ENCODE assay signal across 3 cellular contexts in the genomic region with DNA sequence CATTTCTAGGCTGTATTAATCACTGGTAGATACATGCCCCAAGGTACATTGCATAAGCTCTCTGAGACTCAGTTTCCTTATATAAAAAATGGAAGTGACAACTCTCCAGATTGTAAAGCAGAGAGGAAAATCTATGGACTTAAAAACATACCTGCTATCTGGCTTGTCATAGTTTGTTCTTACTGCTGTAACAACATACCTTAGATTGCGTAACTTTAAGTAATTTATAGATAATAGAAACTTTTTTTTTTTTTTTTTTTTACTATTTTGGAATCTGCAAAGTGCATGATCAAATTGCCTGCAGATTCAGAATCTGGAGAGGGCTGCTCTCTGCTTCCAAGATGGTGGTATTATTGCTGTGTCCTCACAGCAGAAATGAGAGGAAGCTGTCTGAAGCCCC.
A peak's percentile ranks its signal among the peaks of the same experiment; 100 is the strongest.
TF ChIP-seq lines count a peak whose summit lies in the region.

No MANE protein-coding gene starts in this region.

TF ChIP-seq in IMR-90, 13 proteins besides CTCF, POLR2A, EP300 and RAD21:
- TF ChIP-seq CEBPB (IDR thresholded peaks at IDR 0.05; ENCODE audit: low read depth, low read length) (peak; percentile 75), RCOR1 (IDR thresholded peaks at IDR 0.05; ENCODE audit: insufficient replicate concordance, low read length) (no peak), NFE2L2 (IDR thresholded peaks at IDR 0.05; ENCODE audit: low read depth, low read length) (no peak), MAFK (IDR thresholded peaks at IDR 0.05; ENCODE audit: low read depth, low read length) (no peak), CHD1 (IDR thresholded peaks at IDR 0.05; ENCODE audit: low read depth, low read length) (no peak), SMC3 (IDR thresholded peaks at IDR 0.05; ENCODE audit: low read depth, low read length) (no peak)
- TF ChIP-seq, protein P1, sequence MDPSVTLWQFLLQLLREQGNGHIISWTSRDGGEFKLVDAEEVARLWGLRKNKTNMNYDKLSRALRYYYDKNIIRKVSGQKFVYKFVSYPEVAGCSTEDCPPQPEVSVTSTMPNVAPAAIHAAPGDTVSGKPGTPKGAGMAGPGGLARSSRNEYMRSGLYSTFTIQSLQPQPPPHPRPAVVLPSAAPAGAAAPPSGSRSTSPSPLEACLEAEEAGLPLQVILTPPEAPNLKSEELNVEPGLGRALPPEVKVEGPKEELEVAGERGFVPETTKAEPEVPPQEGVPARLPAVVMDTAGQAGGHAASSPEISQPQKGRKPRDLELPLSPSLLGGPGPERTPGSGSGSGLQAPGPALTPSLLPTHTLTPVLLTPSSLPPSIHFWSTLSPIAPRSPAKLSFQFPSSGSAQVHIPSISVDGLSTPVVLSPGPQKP (IDR thresholded peaks at IDR 0.05; ENCODE audit: borderline replicate concordance, low read depth, low read length), result no peak
- TF ChIP-seq, protein P2, sequence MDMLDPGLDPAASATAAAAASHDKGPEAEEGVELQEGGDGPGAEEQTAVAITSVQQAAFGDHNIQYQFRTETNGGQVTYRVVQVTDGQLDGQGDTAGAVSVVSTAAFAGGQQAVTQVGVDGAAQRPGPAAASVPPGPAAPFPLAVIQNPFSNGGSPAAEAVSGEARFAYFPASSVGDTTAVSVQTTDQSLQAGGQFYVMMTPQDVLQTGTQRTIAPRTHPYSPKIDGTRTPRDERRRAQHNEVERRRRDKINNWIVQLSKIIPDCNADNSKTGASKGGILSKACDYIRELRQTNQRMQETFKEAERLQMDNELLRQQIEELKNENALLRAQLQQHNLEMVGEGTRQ (IDR thresholded peaks at IDR 0.05; ENCODE audit: low read depth, low read length), result no peak

TF ChIP-seq in Ishikawa, 13 proteins besides CTCF, POLR2A, EP300 and RAD21:
- TF ChIP-seq CEBPB (IDR thresholded peaks at IDR 0.05) (peak; percentile 70), ZBTB7A (IDR thresholded peaks at IDR 0.05; ENCODE audit: low read depth) (no peak)

TF ChIP-seq in K562, 482 proteins besides CTCF, POLR2A, EP300 and RAD21:
- TF ChIP-seq CEBPB (tag; IDR thresholded peaks at IDR 0.05), result peak; percentile 79
- no peak for TF ChIP-seq MLLT1 (IDR thresholded peaks at IDR 0.05)
- no peak for TF ChIP-seq CEBPG (CRISPR knock-in tag; IDR thresholded peaks at IDR 0.05)
- peak in 1 of 2 experiments; percentile 85; a peak in 3 of 4 replicates for TF ChIP-seq CEBPG (tag; conservative IDR thresholded peaks at IDR 0.05 in 1 of 2, IDR thresholded peaks at IDR 0.05 in 1 of 2)
TF ChIP-seq in K562: peak in this region for 2.
